ENCODE assay signal across 16 cellular contexts in genomic region chr14:55965851-55966250, GRCh38.
DNase-seq lines count a peak whose midpoint lies in the region; ATAC-seq and TF ChIP-seq lines count a peak whose summit lies in the region.
"Had no signal": no experiment of that assay in that cellular context is flagged by ENCODE, and none has a peak within 500 bp of the region (broad histone marks: within the 10 kb centered on the region; RNA-seq: fewer than 3 reads in every experiment).

No MANE protein-coding gene starts in this region.

- no peaks in the 10 kb centered on the region for H3K4me1 ChIP-seq in mesenchymal stem cell (ENCODE audit: control insufficient read depth, insufficient read depth, low read depth, low read length)
- H3K4me1 ChIP-seq: A549 had no signal

- H3K36me3 ChIP-seq in mesenchymal stem cell (ENCODE audit: control insufficient read depth in 1 of 2, insufficient read depth in 2 of 2, low read depth in 1 of 2, low read length in 2 of 2): no peaks in the 10 kb centered on the region
- H3K36me3 ChIP-seq: BLaER1 treated with 17β-estradiol and CSF1 and Interleukin-3, amounts not matched to agents 10 nM and 100 nM; HAP-1 had no signal

- H3K4me3 Mint-ChIP-seq in activated T-cell treated with anti-CD3 and anti-CD28 coated beads, Interleukin-2, amount 50 U/mL, for 24 hours: no peak overlapping the region
- no peak overlapping the region for H3K4me3 Mint-ChIP-seq in activated T-cell treated with anti-CD3 and anti-CD28 coated beads, Interleukin-2, amount 50 U/mL, for 72 hours
- no peak overlapping the region for H3K4me3 Mint-ChIP-seq in activated CD4-positive, alpha-beta T cell treated with anti-CD3 and anti-CD28 coated beads for 36 hours
- H3K4me3 Mint-ChIP-seq: B cell; CD8-positive, alpha-beta T cell had no signal

- peak overlapping the region; percentile 3 for H3K27ac Mint-ChIP-seq in activated T-cell treated with anti-CD3 and anti-CD28 coated beads, Interleukin-2, amount 50 U/mL, for 24 hours
- H3K27ac Mint-ChIP-seq in activated T-cell treated with anti-CD3 and anti-CD28 coated beads, Interleukin-2, amount 50 U/mL, for 72 hours: no peak overlapping the region
- H3K27ac Mint-ChIP-seq in activated CD4-positive, alpha-beta T cell treated with anti-CD3 and anti-CD28 coated beads for 36 hours: no peak overlapping the region
- H3K27ac Mint-ChIP-seq: B cell; CD8-positive, alpha-beta T cell had no signal

- no peak overlapping the region for H2BK5ac ChIP-seq in mesenchymal stem cell (ENCODE audit: low read depth, low read length, poor library complexity, severe bottlenecking)

- H4K8ac ChIP-seq in mesenchymal stem cell (ENCODE audit: low read length): no peak overlapping the region

- no peak overlapping the region for H3K9ac ChIP-seq in mesenchymal stem cell (ENCODE audit: low read length)
- H3K9ac ChIP-seq: BLaER1 treated with 17β-estradiol and CSF1 and Interleukin-3, amounts not matched to agents 10 nM and 100 nM had no signal

- no peak overlapping the region for H3K23ac ChIP-seq in mesenchymal stem cell (ENCODE audit: low read length in 2 of 2)

- H3K9me3 Mint-ChIP-seq in activated T-cell treated with anti-CD3 and anti-CD28 coated beads, Interleukin-2, amount 50 U/mL, for 24 hours: no peaks in the 10 kb centered on the region
- no peaks in the 10 kb centered on the region for H3K9me3 Mint-ChIP-seq in activated T-cell treated with anti-CD3 and anti-CD28 coated beads, Interleukin-2, amount 50 U/mL, for 72 hours
- H3K9me3 Mint-ChIP-seq in activated CD4-positive, alpha-beta T cell treated with anti-CD3 and anti-CD28 coated beads for 36 hours (ENCODE audit: low read depth): no peaks in the 10 kb centered on the region
- H3K9me3 Mint-ChIP-seq: CD8-positive, alpha-beta T cell had no signal

- in situ Hi-C loops in astrocyte of the cerebellum (cut with HindIII; ENCODE audit: low sequenced_read_pairs): no loop called here
- in situ Hi-C loops in GM13977 (cut with MboI; ENCODE audit: low pct_unique_long_range_greater_than_20kb, low sequenced_read_pairs, unreplicated experiment): no loop called here

- H2AFZ ChIP-seq in mesenchymal stem cell (ENCODE audit: low read depth, low read length): no peak overlapping the region

- WGBS in mesenchymal stem cell: 91% methylated on average over 2 of the region's 2 CpGs

- H3K18ac ChIP-seq in mesenchymal stem cell (ENCODE audit: low read depth in 1 of 2, low read length in 2 of 2): no peak overlapping the region

- POLR2A ChIA-PET in activated CD4-positive, alpha-beta T cell treated with anti-CD3 and anti-CD28 coated beads for 36 hours (lab: Charles Lee): no interaction called here

- no peak overlapping the region for H3K4me3 ChIP-seq in astrocyte of the cerebellum (ENCODE audit: low read depth, low read length)
- no peak overlapping the region for H3K4me3 ChIP-seq in fibroblast of the aortic adventitia (ENCODE audit: low read depth, low read length)
- H3K4me3 ChIP-seq in mesenchymal stem cell (ENCODE audit: insufficient read depth in 1 of 2, low read depth in 1 of 2, low read length in 2 of 2): no peak overlapping the region
- H3K4me3 ChIP-seq: A549; BLaER1 treated with 17β-estradiol and CSF1 and Interleukin-3, amounts not matched to agents 10 nM and 100 nM; HAP-1 had no signal

- H3K4me2 ChIP-seq in mesenchymal stem cell (ENCODE audit: low read length, poor library complexity, severe bottlenecking): no peak overlapping the region
- H3K4me2 ChIP-seq: A549 had no signal

- no peak overlapping the region for H4K91ac ChIP-seq in mesenchymal stem cell (ENCODE audit: low read length)

- H3K4ac ChIP-seq in mesenchymal stem cell (ENCODE audit: low read depth in 1 of 2, low read length in 2 of 2): no peak overlapping the region

- H3K27me3 ChIP-seq in mesenchymal stem cell (ENCODE audit: control insufficient read depth in 1 of 2, insufficient read depth in 1 of 2, low read length in 2 of 2): peaks cover 0 to 4% of the 10 kb centered on the region in 2 experiments
- H3K27me3 ChIP-seq: BLaER1 treated with 17β-estradiol and CSF1 and Interleukin-3, amounts not matched to agents 10 nM and 100 nM had no signal

- no peak overlapping the region for H2AK5ac ChIP-seq in mesenchymal stem cell (ENCODE audit: low read length, severe bottlenecking)

- H3K4me1 Mint-ChIP-seq in activated T-cell treated with anti-CD3 and anti-CD28 coated beads, Interleukin-2, amount 50 U/mL, for 24 hours (ENCODE audit: low read depth): no peaks in the 10 kb centered on the region
- H3K4me1 Mint-ChIP-seq in activated T-cell treated with anti-CD3 and anti-CD28 coated beads, Interleukin-2, amount 50 U/mL, for 72 hours (ENCODE audit: low read depth): no peaks in the 10 kb centered on the region
- H3K4me1 Mint-ChIP-seq in activated CD4-positive, alpha-beta T cell treated with anti-CD3 and anti-CD28 coated beads for 36 hours: no peaks in the 10 kb centered on the region
- H3K4me1 Mint-ChIP-seq: B cell had no signal

- peaks cover 6% of the 10 kb centered on the region for H3K27me3 Mint-ChIP-seq in activated T-cell treated with anti-CD3 and anti-CD28 coated beads, Interleukin-2, amount 50 U/mL, for 24 hours
- peaks cover 8% of the 10 kb centered on the region for H3K27me3 Mint-ChIP-seq in activated T-cell treated with anti-CD3 and anti-CD28 coated beads, Interleukin-2, amount 50 U/mL, for 72 hours (ENCODE audit: low read depth)
- peaks cover 7% of the 10 kb centered on the region for H3K27me3 Mint-ChIP-seq in activated CD4-positive, alpha-beta T cell treated with anti-CD3 and anti-CD28 coated beads for 36 hours

- H2BK15ac ChIP-seq in mesenchymal stem cell (ENCODE audit: low read depth, poor library complexity, severe bottlenecking): no peak overlapping the region

- no peak overlapping the region for H3K27ac ChIP-seq in mesenchymal stem cell (ENCODE audit: low read length, poor library complexity, severe bottlenecking)
- H3K27ac ChIP-seq: 22Rv1, A549 had no signal

- TF ChIP-seq CTCF in astrocyte of the cerebellum (IDR thresholded peaks at IDR 0.05; ENCODE audit: low read depth, low read length, missing control alignments): no peak
- TF ChIP-seq CTCF in fibroblast of the aortic adventitia (IDR thresholded peaks at IDR 0.05; ENCODE audit: insufficient read depth, low read length): no peak
- TF ChIP-seq CTCF in GM13977 (IDR thresholded peaks at IDR 0.05; ENCODE audit: extremely low read depth, insufficient read depth, missing control alignments): no peak

- CTCF ChIA-PET in activated CD4-positive, alpha-beta T cell treated with anti-CD3 and anti-CD28 coated beads for 36 hours (lab: Charles Lee): no interaction called here

- ATAC-seq in activated T-cell treated with anti-CD3 and anti-CD28 coated beads, Interleukin-2, amount 50 U/mL, for 72 hours (replicated peaks in 1 of 2): no peak
- no peak for ATAC-seq in activated CD4-positive, alpha-beta T cell treated with anti-CD3 and anti-CD28 coated beads for 36 hours
- ATAC-seq: A549; CD8-positive, alpha-beta T cell; HepG2 had no signal

- DNase-seq in activated T-cell treated with anti-CD3 and anti-CD28 coated beads, Interleukin-2, amount 50 U/mL, for 24 hours: no peak
- DNase-seq in activated T-cell treated with anti-CD3 and anti-CD28 coated beads, Interleukin-2, amount 50 U/mL, for 72 hours: no peak
- peak; percentile 34 for DNase-seq in astrocyte of the cerebellum (ENCODE audit: low read depth)
- DNase-seq in fibroblast of the aortic adventitia (ENCODE audit: low read depth): peak; percentile 55
- DNase-seq in GM13977 (ENCODE audit: low spot score): no peak
- no peak for DNase-seq in mesenchymal stem cell
- no peak for DNase-seq in activated CD4-positive, alpha-beta T cell treated with anti-CD3 and anti-CD28 coated beads for 36 hours
- DNase-seq: CD8-positive, alpha-beta T cell; COR-L47; GDM1 had no signal

- no peak overlapping the region for H2BK12ac ChIP-seq in mesenchymal stem cell (ENCODE audit: low read length in 2 of 2)

- no peaks in the 10 kb centered on the region for H3K79me1 ChIP-seq in mesenchymal stem cell (replicated peaks; ENCODE audit: low read length, poor library complexity, severe bottlenecking)

- no peak overlapping the region for H2BK120ac ChIP-seq in mesenchymal stem cell (ENCODE audit: low read depth, low read length)

- H3K9me3 ChIP-seq in mesenchymal stem cell (ENCODE audit: control insufficient read depth, low read length): no peaks in the 10 kb centered on the region
- H3K9me3 ChIP-seq: A549; BLaER1 treated with 17β-estradiol and CSF1 and Interleukin-3, amounts not matched to agents 10 nM and 100 nM; HAP-1 had no signal

- H3K14ac ChIP-seq in mesenchymal stem cell (ENCODE audit: low read length in 2 of 2): no peak overlapping the region

- no peaks in the 10 kb centered on the region for H3K36me3 Mint-ChIP-seq in activated T-cell treated with anti-CD3 and anti-CD28 coated beads, Interleukin-2, amount 50 U/mL, for 24 hours (ENCODE audit: low read depth)
- no peaks in the 10 kb centered on the region for H3K36me3 Mint-ChIP-seq in activated T-cell treated with anti-CD3 and anti-CD28 coated beads, Interleukin-2, amount 50 U/mL, for 72 hours (ENCODE audit: insufficient read depth in 2 of 2)
- no peaks in the 10 kb centered on the region for H3K36me3 Mint-ChIP-seq in activated CD4-positive, alpha-beta T cell treated with anti-CD3 and anti-CD28 coated beads for 36 hours (ENCODE audit: low read depth)
- H3K36me3 Mint-ChIP-seq: CD8-positive, alpha-beta T cell had no signal

- intact Hi-C loops in activated CD4-positive, alpha-beta T cell treated with anti-CD3 and anti-CD28 coated beads for 36 hours (cut with DNase I, micrococcal nuclease): no loop called here

Comparison
In these comparisons a context has a peak if more than half of its experiments do, and no peak if none do; other contexts are left out.
1. DNase-seq: peak in astrocyte of the cerebellum (single experiment) and fibroblast of the aortic adventitia (single experiment); none in activated T-cell treated with anti-CD3 and anti-CD28 coated beads, Interleukin-2, amount 50 U/mL, for 24 hours (single experiment), activated T-cell treated with anti-CD3 and anti-CD28 coated beads, Interleukin-2, amount 50 U/mL, for 72 hours (0 of 2), GM13977 (single experiment), mesenchymal stem cell (single experiment) and activated CD4-positive, alpha-beta T cell treated with anti-CD3 and anti-CD28 coated beads for 36 hours (single experiment).